9 cellular contexts compared by ENCODE assay signal in the genomic region with DNA sequence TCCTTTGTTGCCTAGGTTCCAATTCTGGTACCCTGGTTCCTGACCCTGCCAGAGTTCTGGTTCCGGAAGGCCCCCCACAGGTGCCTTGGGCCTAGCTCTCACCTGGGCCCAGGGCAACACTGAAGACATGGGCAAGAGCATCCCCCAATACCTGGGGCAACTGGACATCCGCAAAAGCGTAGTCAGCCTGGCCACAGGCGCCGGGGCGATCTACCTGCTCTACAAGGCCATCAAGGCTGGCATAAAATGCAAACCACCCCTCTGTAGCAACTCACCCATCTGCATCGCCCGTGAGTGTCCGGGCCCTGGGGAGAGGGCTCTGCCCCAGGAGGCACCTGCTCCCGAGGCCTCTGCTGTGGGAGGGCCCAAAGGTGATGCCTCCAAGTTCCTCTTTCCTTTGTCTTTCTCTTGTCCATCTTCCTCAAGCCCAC. TPM values are rescaled to one million over a fixed set of nuclear protein-coding genes. Genes with fewer than 3 reads are reported as not detected.
A peak's percentile ranks its signal among the peaks of the same experiment; 100 is the strongest.
DNase-seq lines count a peak whose midpoint lies in the region; ATAC-seq and TF ChIP-seq lines count a peak whose summit lies in the region.
"Had no signal": no experiment of that assay in that cellular context is flagged by ENCODE, and none has a peak within 500 bp of the region (broad histone marks: within the 10 kb centered on the region; RNA-seq: fewer than 3 reads in every experiment).

A gene with protein sequence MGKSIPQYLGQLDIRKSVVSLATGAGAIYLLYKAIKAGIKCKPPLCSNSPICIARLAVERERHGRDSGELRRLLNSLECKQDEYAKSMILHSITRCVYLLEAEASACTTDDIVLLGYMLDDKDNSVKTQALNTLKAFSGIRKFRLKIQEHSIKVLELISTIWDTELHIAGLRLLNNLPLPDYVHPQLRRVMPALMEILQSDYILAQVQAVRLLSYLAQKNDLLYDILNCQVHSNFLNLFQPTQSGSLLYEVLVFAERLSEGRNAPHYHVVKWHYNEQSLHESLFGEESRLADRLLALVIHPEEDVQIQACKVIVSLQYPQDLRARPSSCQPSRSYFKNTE (plus strand): TSS at position 51 of the 431 bp plus-strand sequence. CDS start 77 bp downstream, at position 128.

- TF ChIP-seq POLR2A in gastrocnemius medialis (IDR thresholded peaks at IDR 0.05): no peak

- peak within 1 kb of the TSS; percentile 28 for H3K9ac ChIP-seq in NT2/D1 (ENCODE audit: insufficient read length, low read depth)

- H3K4me1 ChIP-seq in NT2/D1 (ENCODE audit: insufficient read depth, insufficient read length): peaks cover 13% of the 10 kb centered on the region
- peaks cover 32 to 42% of the 10 kb centered on the region in 2 donors for H3K4me1 ChIP-seq in gastrocnemius medialis

- TF ChIP-seq CTCF in gastrocnemius medialis (IDR thresholded peaks at IDR 0.05 in 4 of 5, conservative IDR thresholded peaks at IDR 0.05 in 1 of 5): no peak

- H3K36me3 ChIP-seq in NT2/D1 (ENCODE audit: insufficient read depth, insufficient read length, low read length) (no peaks in the 10 kb centered on the region), gastrocnemius medialis (no peaks in the 10 kb centered on the region)
- H3K36me3 ChIP-seq: Peyer's patch had no signal

- H3K9me3 Mint-ChIP-seq in activated CD4-positive, alpha-beta T cell treated with anti-CD3 and anti-CD28 coated beads, Interleukin-2, amount 10 ng/mL, durations not matched to agents 7 days and 5 days: no peaks in the 10 kb centered on the region
- H3K9me3 Mint-ChIP-seq in effector memory CD8-positive, alpha-beta T cell: no peaks in the 10 kb centered on the region

- H3K36me3 Mint-ChIP-seq in activated CD4-positive, alpha-beta T cell treated with anti-CD3 and anti-CD28 coated beads, Interleukin-2, amount 10 ng/mL, durations not matched to agents 7 days and 5 days (ENCODE audit: low read depth): no peaks in the 10 kb centered on the region
- H3K36me3 Mint-ChIP-seq in effector memory CD8-positive, alpha-beta T cell (ENCODE audit: insufficient read depth): peaks cover 2% of the 10 kb centered on the region

- peak within 1 kb of the TSS; percentile 88 for H3K27ac Mint-ChIP-seq in activated CD4-positive, alpha-beta T cell treated with anti-CD3 and anti-CD28 coated beads, Interleukin-2, amount 10 ng/mL, durations not matched to agents 7 days and 5 days
- peak within 1 kb of the TSS; percentile 6 to 79 for H3K27ac Mint-ChIP-seq in effector memory CD8-positive, alpha-beta T cell

- CTCF ChIA-PET in activated CD4-positive, alpha-beta T cell treated with anti-CD3 and anti-CD28 coated beads, Interleukin-2, amount 10 ng/mL, durations not matched to agents 7 days and 5 days (lab: Charles Lee): interaction anchor here (0.5 to 2.7 kb wide), 42 partner anchors 10 to 1248 kb away, joined by 3 to 41 read pairs (median 4); no protein-coding TSS in a partner anchor

- peaks cover 46% of the 10 kb centered on the region for H3K4me1 Mint-ChIP-seq in activated CD4-positive, alpha-beta T cell treated with anti-CD3 and anti-CD28 coated beads, Interleukin-2, amount 10 ng/mL, durations not matched to agents 7 days and 5 days
- H3K4me1 Mint-ChIP-seq in effector memory CD8-positive, alpha-beta T cell (ENCODE audit: low read depth in 2 of 2): peaks cover 31 to 33% of the 10 kb centered on the region in 2 donors

- no peaks in the 10 kb centered on the region for H3K27me3 Mint-ChIP-seq in activated CD4-positive, alpha-beta T cell treated with anti-CD3 and anti-CD28 coated beads, Interleukin-2, amount 10 ng/mL, durations not matched to agents 7 days and 5 days
- H3K27me3 Mint-ChIP-seq in effector memory CD8-positive, alpha-beta T cell: no peaks in the 10 kb centered on the region

- no peak within 1 kb of the TSS for H3K4me3 Mint-ChIP-seq in activated CD4-positive, alpha-beta T cell treated with anti-CD3 and anti-CD28 coated beads, Interleukin-2, amount 10 ng/mL, durations not matched to agents 7 days and 5 days
- peak within 1 kb of the TSS in 1 of 2 donors; percentile 42 for H3K4me3 Mint-ChIP-seq in effector memory CD8-positive, alpha-beta T cell

- DNase-seq in activated CD4-positive, alpha-beta T cell treated with anti-CD3 and anti-CD28 coated beads, Interleukin-2, amount 10 ng/mL, durations not matched to agents 7 days and 5 days: no peak
- no peak for DNase-seq in activated CD4-positive, alpha-beta T cell treated with anti-CD3 and anti-CD28 coated beads, Interleukin-2, amount 50 U/mL, for 48 hours
- DNase-seq in NT2/D1 (ENCODE audit: low read depth, low spot score) (no peak), gastrocnemius medialis (no peak), NCI-H524 (lab: John Stamatoyannopoulos, UW) (no peak), NCI-H2227 (lab: John Stamatoyannopoulos, UW; ENCODE audit: unreplicated experiment) (no peak), NCI-H2081 treated with DMSO at 0.1 percent for 48 hours (lab: John Stamatoyannopoulos, UW) (no peak)
- DNase-seq in effector memory CD8-positive, alpha-beta T cell: no peak

- H3K27me3 ChIP-seq in NT2/D1 (ENCODE audit: insufficient read depth, insufficient read length): no peaks in the 10 kb centered on the region
- no peaks in the 10 kb centered on the region for H3K27me3 ChIP-seq in gastrocnemius medialis
- H3K27me3 ChIP-seq: Peyer's patch had no signal

- intact Hi-C loops in gastrocnemius medialis (cut with DNase I; ENCODE audit: low total_unique reads): loop anchor here (1.0 to 10.0 kb wide), 3 partner anchors 168 to 472 kb away; no protein-coding TSS in a partner anchor

- H3K9me3 ChIP-seq in NT2/D1 (ENCODE audit: insufficient read depth, low read length) (no peaks in the 10 kb centered on the region), gastrocnemius medialis (no peaks in the 10 kb centered on the region)
- H3K9me3 ChIP-seq: Peyer's patch had no signal

- no peak for ATAC-seq in effector memory CD8-positive, alpha-beta T cell (replicated peaks)
- ATAC-seq in gastrocnemius medialis: no peak

- no peak within 1 kb of the TSS for H3K4me3 ChIP-seq in NT2/D1 (ENCODE audit: insufficient read length, low read depth)
- H3K4me3 ChIP-seq in gastrocnemius medialis: no peak within 1 kb of the TSS
- H3K4me3 ChIP-seq: Peyer's patch had no signal

- POLR2A ChIA-PET in activated CD4-positive, alpha-beta T cell treated with anti-CD3 and anti-CD28 coated beads, Interleukin-2, amount 10 ng/mL, durations not matched to agents 7 days and 5 days (lab: Charles Lee): interaction anchor here (0.9 to 1.1 kb wide), 2 partner anchors 19 to 113 kb away, joined by 3 to 4 read pairs; no protein-coding TSS in a partner anchor

- H3K27ac ChIP-seq in gastrocnemius medialis: peak within 1 kb of the TSS; percentile 99 to 100 (median 100)

- in situ Hi-C loops in gastrocnemius medialis (cut with MboI; ENCODE audit: low sequenced_read_pairs in 4 of 4): loop anchor here (5.0 to 10.0 kb wide), 4 partner anchors 142 to 215 kb away; no protein-coding TSS in a partner anchor

RNA-seq across cellular contexts. Expression of the gene that starts here (rescaled TPM):
- total RNA-seq in activated CD4-positive, alpha-beta T cell treated with anti-CD3 and anti-CD28 coated beads, Interleukin-2, amount 10 ng/mL, durations not matched to agents 7 days and 5 days: 1 to 10 TPM; 1.2 to 1.6 TPM
- 1 to 10 TPM in 1 of 4 donors, not detected in 3; 6.2 TPM for total RNA-seq in gastrocnemius medialis
